Comparison of ENCODE assay signal across 8 cellular contexts in genomic region chr17:77371888-77372443, GRCh38.
DNase-seq lines count a peak whose midpoint lies in the region; ATAC-seq and TF ChIP-seq lines count a peak whose summit lies in the region.

No MANE protein-coding gene starts in this region.

- intact Hi-C loops in Right ventricle myocardium inferior (cut with DNase I) = loop anchor here (2.0 kb wide), 1 partner anchor 21 kb away; no protein-coding TSS in a partner anchor
- intact Hi-C loops in cardiac septum (cut with DNase I) = loop anchor here (5.0 kb wide), 2 partner anchors 40 to 50 kb away; no protein-coding TSS in a partner anchor
- intact Hi-C loops in uterus (cut with DNase I; ENCODE audit: low total_unique reads) = no loop called here

- peaks cover 31 to 45% of the 10 kb centered on the region in 2 donors for H3K4me1 ChIP-seq in mucosa of rectum (ENCODE audit: control insufficient read depth in 2 of 2, insufficient read depth in 2 of 2, low read length in 2 of 2)
- peaks cover 5 to 34% of the 10 kb centered on the region in 2 donors for H3K4me1 ChIP-seq in uterus

- CTCF ChIA-PET in GM10248 (lab: Yijun Ruan, JAX) = interaction anchor here (0.6 kb wide), 1 partner anchor 472 kb away, joined by 3 read pairs; no protein-coding TSS in a partner anchor

- H3K9me3 ChIP-seq in mucosa of rectum (ENCODE audit: control insufficient read depth in 2 of 2, low read length in 2 of 2) = no peaks in the 10 kb centered on the region
- H3K9me3 ChIP-seq in uterus = no peaks in the 10 kb centered on the region

- no peaks in the 10 kb centered on the region for H3K27me3 ChIP-seq in mucosa of rectum (ENCODE audit: control insufficient read depth in 2 of 2, insufficient read depth in 2 of 2, low read length in 2 of 2)
- H3K27me3 ChIP-seq in uterus = no peaks in the 10 kb centered on the region

- no peak for TF ChIP-seq CTCF in choroid plexus epithelial cell (conservative IDR thresholded peaks at IDR 0.05; ENCODE audit: low read depth, low read length)
- no peak for TF ChIP-seq CTCF in uterus (IDR thresholded peaks at IDR 0.05)
- no peak for TF ChIP-seq CTCF in GM10248 (IDR thresholded peaks at IDR 0.05; ENCODE audit: control extremely low read depth, extremely low read depth, low read depth, missing control alignments)

- POLR2A ChIA-PET in GM10248 (lab: Yijun Ruan, JAX) = no interaction called here

- DNase-seq in Right ventricle myocardium inferior (ENCODE audit: missing footprints) = peak; percentile 70
- DNase-seq in cardiac septum (ENCODE audit: low spot score) = no peak
- no peak for DNase-seq in choroid plexus epithelial cell (ENCODE audit: low read depth)
- DNase-seq in uterus = peak; percentile 28 to 43
- DNase-seq in stimulated activated CD4-positive, alpha-beta T cell treated with anti-CD3 and anti-CD28 coated beads, Interleukin-2, amount 100 ng/mL, for 48 hours = no peak
- DNase-seq in stimulated activated CD4-positive, alpha-beta T cell treated with anti-CD3 and anti-CD28 coated beads, Interleukin-4, amount 100 ng/mL, for 1 hour = no peak
- no peak for DNase-seq in GM10248 (ENCODE audit: extremely low spot score)

- H3K4me3 ChIP-seq in choroid plexus epithelial cell (ENCODE audit: low read depth, low read length) (peak overlapping the region; percentile 85), mucosa of rectum (ENCODE audit: low read length in 2 of 2) (peak overlapping the region; percentile 58 to 72), uterus (peak overlapping the region; percentile 69 to 72)

- no peaks in the 10 kb centered on the region for H3K36me3 ChIP-seq in mucosa of rectum (ENCODE audit: control insufficient read depth in 2 of 2, insufficient read depth in 2 of 2, low read length in 2 of 2)
- no peaks in the 10 kb centered on the region for H3K36me3 ChIP-seq in uterus

- H3K27ac ChIP-seq in mucosa of rectum (ENCODE audit: low read depth in 2 of 2, low read length in 2 of 2) = peak overlapping the region; percentile 74 to 89
- H3K27ac ChIP-seq in uterus = peak overlapping the region; percentile 97 to 98

- H3K9ac ChIP-seq in mucosa of rectum (ENCODE audit: low read depth in 1 of 2, low read length in 2 of 2) = peak overlapping the region; percentile 67 to 74

- no peak for TF ChIP-seq POLR2A in uterus (IDR thresholded peaks at IDR 0.05)

- ATAC-seq in Right ventricle myocardium inferior = no peak

Comparison
In these comparisons a context has a peak if more than half of its experiments do, and no peak if none do; other contexts are left out.
1. DNase-seq: peak in Right ventricle myocardium inferior (single experiment) and uterus (2 of 2); none in cardiac septum (single experiment), choroid plexus epithelial cell (single experiment), stimulated activated CD4-positive, alpha-beta T cell treated with anti-CD3 and anti-CD28 coated beads, Interleukin-2, amount 100 ng/mL, for 48 hours (0 of 2), stimulated activated CD4-positive, alpha-beta T cell treated with anti-CD3 and anti-CD28 coated beads, Interleukin-4, amount 100 ng/mL, for 1 hour (single experiment) and GM10248 (single experiment).
2. Peak in every context shown above with its lines, with median percentiles within 50 percentile points of each other: H3K4me3 ChIP-seq.